ENCODE assay signal across 1 cellular context in the genomic region with DNA sequence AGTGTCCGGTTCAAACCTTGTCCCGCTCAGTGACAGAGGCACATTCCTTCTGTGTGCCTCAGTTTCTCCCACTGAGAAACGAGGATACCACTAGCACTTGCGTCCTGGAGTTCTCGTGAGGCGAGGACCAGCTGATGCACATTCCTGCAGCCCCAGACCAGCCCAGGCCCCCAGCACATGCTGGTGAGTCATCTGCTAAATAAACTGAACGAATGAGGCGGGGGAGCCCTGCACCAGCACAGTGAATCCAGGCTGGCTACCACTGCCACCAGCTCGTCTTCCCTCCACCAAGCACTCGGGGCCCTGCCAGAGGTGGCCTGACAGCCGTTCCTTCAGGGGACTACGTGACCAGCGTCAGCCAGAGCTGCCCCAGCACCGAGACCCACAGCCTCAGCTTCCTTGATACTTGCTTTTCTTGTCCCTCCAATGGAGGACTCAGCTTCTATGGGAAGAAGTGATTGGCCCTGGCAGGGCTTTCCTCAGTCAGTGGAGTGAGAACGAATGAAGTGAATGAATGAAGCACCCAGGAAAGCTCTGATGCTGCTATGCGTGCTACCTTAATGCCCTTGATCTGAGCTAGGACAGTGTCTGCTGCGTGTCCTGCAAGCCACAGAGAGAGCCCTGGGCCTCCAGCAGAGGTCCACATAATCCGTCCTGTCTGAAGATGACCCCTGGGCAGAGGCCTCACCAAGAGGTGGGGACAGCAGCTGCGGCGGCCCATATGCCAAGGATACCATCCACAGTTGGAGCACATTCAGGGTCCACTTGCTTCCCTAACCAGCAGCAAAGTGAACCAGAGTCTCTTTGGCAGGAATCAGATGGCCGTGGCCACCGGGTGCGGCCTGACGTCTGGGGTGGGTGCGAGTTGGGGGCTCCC.
TF ChIP-seq lines count a peak whose summit lies in the region.

No MANE protein-coding gene starts in this region.

TF ChIP-seq in A549, 52 proteins besides CTCF, POLR2A, EP300 and RAD21:
- TF ChIP-seq MAFK (IDR thresholded peaks at IDR 0.05; ENCODE audit: partially characterized antibody) (no peak), NPAS2 (CRISPR knock-in tag; IDR thresholded peaks at IDR 0.05; ENCODE audit: borderline replicate concordance) (no peak), RARB (CRISPR knock-in tag; IDR thresholded peaks at IDR 0.05) (no peak), HOXB13 (CRISPR knock-in tag; IDR thresholded peaks at IDR 0.05; ENCODE audit: low read depth) (no peak), PHF8 (IDR thresholded peaks at IDR 0.05; ENCODE audit: borderline replicate concordance, low read depth) (no peak), CHD2 (IDR thresholded peaks at IDR 0.05; ENCODE audit: low read length, partially characterized antibody) (no peak), POLR2AphosphoS2 (conservative IDR thresholded peaks at IDR 0.05; ENCODE audit: low read length) (no peak), JUNB (IDR thresholded peaks at IDR 0.05) (no peak)
- TF ChIP-seq, protein P1, sequence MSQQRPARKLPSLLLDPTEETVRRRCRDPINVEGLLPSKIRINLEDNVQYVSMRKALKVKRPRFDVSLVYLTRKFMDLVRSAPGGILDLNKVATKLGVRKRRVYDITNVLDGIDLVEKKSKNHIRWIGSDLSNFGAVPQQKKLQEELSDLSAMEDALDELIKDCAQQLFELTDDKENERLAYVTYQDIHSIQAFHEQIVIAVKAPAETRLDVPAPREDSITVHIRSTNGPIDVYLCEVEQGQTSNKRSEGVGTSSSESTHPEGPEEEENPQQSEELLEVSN (IDR thresholded peaks at IDR 0.05; ENCODE audit: borderline replicate concordance, low read depth) = no peak
- TF ChIP-seq, protein P2, sequence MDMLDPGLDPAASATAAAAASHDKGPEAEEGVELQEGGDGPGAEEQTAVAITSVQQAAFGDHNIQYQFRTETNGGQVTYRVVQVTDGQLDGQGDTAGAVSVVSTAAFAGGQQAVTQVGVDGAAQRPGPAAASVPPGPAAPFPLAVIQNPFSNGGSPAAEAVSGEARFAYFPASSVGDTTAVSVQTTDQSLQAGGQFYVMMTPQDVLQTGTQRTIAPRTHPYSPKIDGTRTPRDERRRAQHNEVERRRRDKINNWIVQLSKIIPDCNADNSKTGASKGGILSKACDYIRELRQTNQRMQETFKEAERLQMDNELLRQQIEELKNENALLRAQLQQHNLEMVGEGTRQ (IDR thresholded peaks at IDR 0.05) = no peak
- TF ChIP-seq, protein P3, sequence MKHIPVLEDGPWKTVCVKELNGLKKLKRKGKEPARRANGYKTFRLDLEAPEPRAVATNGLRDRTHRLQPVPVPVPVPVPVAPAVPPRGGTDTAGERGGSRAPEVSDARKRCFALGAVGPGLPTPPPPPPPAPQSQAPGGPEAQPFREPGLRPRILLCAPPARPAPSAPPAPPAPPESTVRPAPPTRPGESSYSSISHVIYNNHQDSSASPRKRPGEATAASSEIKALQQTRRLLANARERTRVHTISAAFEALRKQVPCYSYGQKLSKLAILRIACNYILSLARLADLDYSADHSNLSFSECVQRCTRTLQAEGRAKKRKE (CRISPR knock-in tag; IDR thresholded peaks at IDR 0.05; ENCODE audit: low read depth) = no peak
- TF ChIP-seq, protein P4, sequence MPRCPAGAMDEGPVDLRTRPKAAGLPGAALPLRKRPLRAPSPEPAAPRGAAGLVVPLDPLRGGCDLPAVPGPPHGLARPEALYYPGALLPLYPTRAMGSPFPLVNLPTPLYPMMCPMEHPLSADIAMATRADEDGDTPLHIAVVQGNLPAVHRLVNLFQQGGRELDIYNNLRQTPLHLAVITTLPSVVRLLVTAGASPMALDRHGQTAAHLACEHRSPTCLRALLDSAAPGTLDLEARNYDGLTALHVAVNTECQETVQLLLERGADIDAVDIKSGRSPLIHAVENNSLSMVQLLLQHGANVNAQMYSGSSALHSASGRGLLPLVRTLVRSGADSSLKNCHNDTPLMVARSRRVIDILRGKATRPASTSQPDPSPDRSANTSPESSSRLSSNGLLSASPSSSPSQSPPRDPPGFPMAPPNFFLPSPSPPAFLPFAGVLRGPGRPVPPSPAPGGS (IDR thresholded peaks at IDR 0.05) = no peak
